ENCODE assay signal across 8 cellular contexts in genomic region chr5:7849531-7850240, GRCh38. TPM values are rescaled to one million over a fixed set of nuclear protein-coding genes. Genes with fewer than 3 reads are reported as not detected.
DNase-seq lines count a peak whose midpoint lies in the region; ATAC-seq and TF ChIP-seq lines count a peak whose summit lies in the region.

No MANE protein-coding gene starts in this region.

- no peaks in the 10 kb centered on the region for H3K4me1 ChIP-seq in MM.1S (ENCODE audit: low read length)

- H3K4me3 ChIP-seq in MM.1S (ENCODE audit: low read length): no peak overlapping the region

- DNase-seq in DMS114 treated with DMSO at 0.1 percent for 48 hours (lab: John Stamatoyannopoulos, UW; ENCODE audit: unreplicated experiment) (peak; percentile 13), NCI-H2171 (lab: John Stamatoyannopoulos, UW) (peak; percentile 60), endothelial cell (ENCODE audit: low spot score) (peak; percentile 30), GOT3 (lab: John Stamatoyannopoulos, UW) (no peak), MM.1S (no peak)
- DNase-seq in naive thymus-derived CD8-positive, alpha-beta T cell: peak in 1 of 10 donors; percentile 18
- DNase-seq in stimulated activated CD8-positive, alpha-beta memory T cell treated with anti-CD3 and anti-CD28 coated beads, Interleukin-4, amount 100 ng/mL, for 48 hours: no peak

- no peaks in the 10 kb centered on the region for H4K20me1 ChIP-seq in MM.1S (ENCODE audit: insufficient read depth, low read length)

- H3K36me3 ChIP-seq in MM.1S (replicated peaks; ENCODE audit: insufficient read depth, low read length): no peaks in the 10 kb centered on the region

- no peak overlapping the region for H3K9ac ChIP-seq in MM.1S (ENCODE audit: low read length)

- no peak overlapping the region for H3K27ac Mint-ChIP-seq in endothelial cell (ENCODE audit: unreplicated experiment)
- H3K27ac Mint-ChIP-seq in naive thymus-derived CD8-positive, alpha-beta T cell: peak overlapping the region in 2 of 10 donors; percentile 22 to 41

- no peak overlapping the region for H2AFZ ChIP-seq in MM.1S (ENCODE audit: low read length)

- TF ChIP-seq CTCF in endothelial cell (IDR thresholded peaks at IDR 0.05; ENCODE audit: unreplicated experiment): no peak
- TF ChIP-seq CTCF in MM.1S (IDR thresholded peaks at IDR 0.05; ENCODE audit: low read length): no peak

- peak; percentile 36 to 60 for ATAC-seq in naive thymus-derived CD8-positive, alpha-beta T cell
- no peak for ATAC-seq in HG02798 (IDR thresholded peaks at IDR 0.05; ENCODE audit: poor library complexity, unreplicated experiment)

- no peaks in the 10 kb centered on the region for H3K79me2 ChIP-seq in MM.1S (ENCODE audit: low read length)

- no peak overlapping the region for H3K27ac ChIP-seq in MM.1S (ENCODE audit: low read length)

- POLR2A ChIA-PET in naive thymus-derived CD8-positive, alpha-beta T cell (lab: Charles Lee): no interaction called here

- H3K4me1 Mint-ChIP-seq in endothelial cell (ENCODE audit: unreplicated experiment): no peaks in the 10 kb centered on the region
- peaks cover 7 to 28% (median 22%) of the 10 kb centered on the region in 4 donors for H3K4me1 Mint-ChIP-seq in naive thymus-derived CD8-positive, alpha-beta T cell

- no peaks in the 10 kb centered on the region for H3K9me3 ChIP-seq in MM.1S (replicated peaks; ENCODE audit: insufficient read depth, low read length)

- H3K27me3 ChIP-seq in MM.1S (replicated peaks; ENCODE audit: insufficient read depth, low read length): no peaks in the 10 kb centered on the region

- no peaks in the 10 kb centered on the region for H3F3A ChIP-seq in MM.1S (ENCODE audit: insufficient read depth, low read length)

- no peaks in the 10 kb centered on the region for H3K36me3 Mint-ChIP-seq in endothelial cell (ENCODE audit: low read depth, unreplicated experiment)
- H3K36me3 Mint-ChIP-seq in naive thymus-derived CD8-positive, alpha-beta T cell: no peaks in the 10 kb centered on the region

- H3K27me3 Mint-ChIP-seq in endothelial cell (ENCODE audit: unreplicated experiment): peaks cover 18% of the 10 kb centered on the region
- H3K27me3 Mint-ChIP-seq in naive thymus-derived CD8-positive, alpha-beta T cell: peaks cover 10 to 46% (median 33%) of the 10 kb centered on the region in 5 donors

- no peaks in the 10 kb centered on the region for H3K9me2 ChIP-seq in MM.1S (replicated peaks; ENCODE audit: insufficient read depth, low read length)

- no peaks in the 10 kb centered on the region for H3K9me3 Mint-ChIP-seq in endothelial cell (ENCODE audit: unreplicated experiment)
- H3K9me3 Mint-ChIP-seq in naive thymus-derived CD8-positive, alpha-beta T cell: no peaks in the 10 kb centered on the region

- peak overlapping the region; percentile 85 for H3K4me3 Mint-ChIP-seq in endothelial cell (ENCODE audit: unreplicated experiment)
- peak overlapping the region; percentile 74 to 87 (median 82) for H3K4me3 Mint-ChIP-seq in naive thymus-derived CD8-positive, alpha-beta T cell

- H3K4me2 ChIP-seq in MM.1S (ENCODE audit: low read depth, low read length): no peak overlapping the region

RNA-seq across cellular contexts. Expression of gene CFAP90, which starts 1.2 kb away (rescaled TPM):
- total RNA-seq in endothelial cell (ENCODE audit: unreplicated experiment): not detected
- not detected for total RNA-seq in naive thymus-derived CD8-positive, alpha-beta T cell
- polyA plus RNA-seq in naive thymus-derived CD8-positive, alpha-beta T cell: not detected

RNA-seq across cellular contexts. Expression of gene FASTKD3, which starts 19.1 kb away (rescaled TPM):
- total RNA-seq in endothelial cell (ENCODE audit: unreplicated experiment): 9.1 TPM
- 10 to 100 TPM; 13.3 to 13.7 TPM for total RNA-seq in naive thymus-derived CD8-positive, alpha-beta T cell
- 10 to 100 TPM in 2 of 3 donors, 1 to 10 TPM in 1; 6.0 to 13.1 (median 11.0) TPM for polyA plus RNA-seq in naive thymus-derived CD8-positive, alpha-beta T cell

RNA-seq across cellular contexts. Expression of gene MTRR, which starts 19.3 kb away (rescaled TPM):
- total RNA-seq in endothelial cell (ENCODE audit: unreplicated experiment): 28.4 TPM
- total RNA-seq in naive thymus-derived CD8-positive, alpha-beta T cell: 10 to 100 TPM; 54.1 to 63.9 TPM
- polyA plus RNA-seq in naive thymus-derived CD8-positive, alpha-beta T cell: 10 to 100 TPM; 26.1 to 33.3 (median 32.5) TPM

Comparison
In these comparisons a context has a peak if more than half of its experiments do, and no peak if none do; other contexts are left out.
1. DNase-seq: peak in DMS114 treated with DMSO at 0.1 percent for 48 hours (single experiment), NCI-H2171 (single experiment) and endothelial cell (single experiment); none in stimulated activated CD8-positive, alpha-beta memory T cell treated with anti-CD3 and anti-CD28 coated beads, Interleukin-4, amount 100 ng/mL, for 48 hours (single experiment), GOT3 (single experiment) and MM.1S (single experiment).